In the genomic region with DNA sequence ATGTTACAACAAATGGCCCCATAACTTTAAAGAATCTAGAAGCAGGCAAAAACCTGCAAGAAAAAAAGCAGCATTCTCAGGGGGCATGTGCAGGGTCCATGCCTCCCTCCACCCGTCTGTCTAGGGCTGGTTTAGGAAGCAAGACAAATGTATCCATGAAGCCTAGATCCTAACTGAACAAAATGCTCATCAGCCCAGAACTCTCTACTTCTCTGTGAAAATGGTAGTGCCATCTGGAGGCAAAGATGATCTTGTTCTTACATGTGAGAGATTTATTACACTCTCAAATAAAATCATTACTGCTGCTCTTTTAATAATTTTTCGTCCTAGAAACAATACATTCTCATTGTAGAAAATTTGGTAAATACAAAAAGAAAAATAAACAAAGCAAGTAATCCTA, we compare ENCODE assay signal across 15 cellular contexts. TPM values are rescaled to one million over a fixed set of nuclear protein-coding genes. Genes with fewer than 3 reads are reported as not detected.
DNase-seq lines count a peak whose midpoint lies in the region; ATAC-seq, FAIRE-seq and TF ChIP-seq lines count a peak whose summit lies in the region.
"Had no signal": no experiment of that assay in that cellular context is flagged by ENCODE, and none has a peak within 500 bp of the region (broad histone marks: within the 10 kb centered on the region; RNA-seq: fewer than 3 reads in every experiment).

No MANE protein-coding gene starts in this region.

- no peak for FAIRE-seq in urothelium cell line (lab: Jason Lieb, UNC)

- H3K9me3 ChIP-seq in right atrium auricular region = no peaks in the 10 kb centered on the region

- no peaks in the 10 kb centered on the region for H3K27me3 ChIP-seq in right atrium auricular region

- no peak overlapping the region for H3K27ac ChIP-seq in right atrium auricular region
- no peak overlapping the region for H3K27ac ChIP-seq in VCaP

- intact Hi-C loops in Right ventricle myocardium superior (cut with DNase I) = no loop called here

- TF ChIP-seq CTCF in right atrium auricular region (IDR thresholded peaks at IDR 0.05) (peak; percentile 24 to 50), VCaP (conservative IDR thresholded peaks at IDR 0.05) (peak; percentile 47; the same call in 1 of the 2 replicates)

- no peak for DNase-seq in right atrium auricular region (ENCODE audit: low spot score)
- DNase-seq in Right ventricle myocardium superior = no peak
- DNase-seq in globus pallidus (ENCODE audit: low spot score) = peak; percentile 22
- DNase-seq in urothelium cell line (ENCODE audit: low spot score) = peak; percentile 5
- DNase-seq in NCI-H2029 (lab: John Stamatoyannopoulos, UW) = no peak
- DNase-seq: activated CD4-positive, CD25-positive, alpha-beta regulatory T cell treated with anti-CD3 and anti-CD28 coated beads, Interleukin-2, amount 50 U/mL, for 72 hours; activated gamma-delta T cell treated with Interleukin-2 at 50 U/mL for 16 hours; GOT3; NCI-H1105; posterior cingulate gyrus; trophoblast cell had no signal

- ATAC-seq in Right ventricle myocardium superior (ENCODE audit: poor library complexity) (no peak), HG02852 (IDR thresholded peaks at IDR 0.05; ENCODE audit: unreplicated experiment) (no peak), GM19397 (IDR thresholded peaks at IDR 0.05; ENCODE audit: unreplicated experiment) (no peak)

- no peaks in the 10 kb centered on the region for H3K4me1 ChIP-seq in right atrium auricular region

- H3K4me3 ChIP-seq in right atrium auricular region = no peak overlapping the region

- H3K36me3 ChIP-seq in right atrium auricular region = no peaks in the 10 kb centered on the region

RNA-seq across cellular contexts. Expression of a gene that starts 26.7 kb away (rescaled TPM):
- total RNA-seq in right atrium auricular region (10 to 100 TPM; 15.7 to 39.9 TPM), Right ventricle myocardium superior (24.7 TPM)
- total RNA-seq: RPMI7951 had no signal

Comparison
In these comparisons a context has a peak if more than half of its experiments do, and no peak if none do; other contexts are left out.
1. DNase-seq: peak in globus pallidus (single experiment) and urothelium cell line (single experiment); none in right atrium auricular region (single experiment), Right ventricle myocardium superior (single experiment) and NCI-H2029 (single experiment).